ENCODE assay signal across 9 cellular contexts in the genomic region with DNA sequence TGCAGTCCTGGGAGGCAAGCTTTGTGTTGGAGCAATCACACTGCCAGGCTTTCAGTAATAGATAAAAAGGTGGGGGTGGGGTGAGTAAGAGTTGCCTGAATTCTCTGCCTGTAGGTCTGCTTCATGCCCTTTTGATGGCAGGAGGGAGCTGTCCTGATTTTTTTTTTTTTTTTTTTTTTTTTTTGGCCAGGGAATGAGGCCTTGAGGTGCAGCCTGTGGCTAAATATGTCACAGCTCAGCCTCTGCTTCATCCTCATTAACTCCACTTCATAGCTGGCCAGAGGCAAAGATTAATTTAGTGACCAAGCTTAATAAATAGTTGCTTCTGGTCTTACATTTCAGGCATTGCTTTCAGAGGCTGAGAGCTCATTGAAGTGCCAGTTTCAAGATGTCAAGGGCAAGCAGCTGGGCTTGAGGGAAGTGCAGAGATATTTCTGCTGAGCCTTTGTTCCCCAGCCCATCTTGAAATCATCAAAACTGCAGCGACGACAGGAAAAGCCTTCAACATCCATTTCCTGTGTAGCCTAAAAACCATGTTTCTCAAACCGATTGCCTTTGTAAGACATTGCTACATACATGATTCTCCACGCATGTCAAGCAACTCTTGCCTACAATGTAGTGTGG.
DNase-seq lines count a peak whose midpoint lies in the region; ATAC-seq and TF ChIP-seq lines count a peak whose summit lies in the region.
"Had no signal": no experiment of that assay in that cellular context is flagged by ENCODE, and none has a peak within 500 bp of the region (broad histone marks: within the 10 kb centered on the region; RNA-seq: fewer than 3 reads in every experiment).

No MANE protein-coding gene starts in this region.

- TF ChIP-seq CTCF in H9 (conservative IDR thresholded peaks at IDR 0.05) (peak; percentile 43; the same call in 2 of the 3 replicates), fibroblast of villous mesenchyme (IDR thresholded peaks at IDR 0.05; ENCODE audit: insufficient read depth, low read depth, low read length) (no peak), ascending aorta (IDR thresholded peaks at IDR 0.05) (no peak)

- H3K23me2 ChIP-seq in H9 (ENCODE audit: insufficient read length, low read depth, low read length, poor library complexity, severe bottlenecking): no peaks in the 10 kb centered on the region

- H2BK15ac ChIP-seq in H9 (ENCODE audit: low read depth, low read length): no peak overlapping the region

- H3K79me2 ChIP-seq in H9 (ENCODE audit: insufficient read depth, low read length): no peaks in the 10 kb centered on the region

- H3K56ac ChIP-seq in H9 (ENCODE audit: insufficient read length, low read depth, low read length): no peak overlapping the region

- H3T11ph ChIP-seq in H9 (ENCODE audit: low read length): no peak overlapping the region

- H4K8ac ChIP-seq in H9 (replicated peaks; ENCODE audit: insufficient read length, low read depth, low read length): no peak overlapping the region

- H3K9ac ChIP-seq in H9 (ENCODE audit: extremely low read depth, insufficient read length, low read length): no peak overlapping the region

- no peak overlapping the region for H3K14ac ChIP-seq in H9 (ENCODE audit: insufficient read depth, low read length)

- no peak overlapping the region for H2BK12ac ChIP-seq in H9 (ENCODE audit: insufficient read length, low read depth, low read length)

- no peak for ATAC-seq in HG03378 (IDR thresholded peaks at IDR 0.05; ENCODE audit: unreplicated experiment)
- ATAC-seq: body of pancreas had no signal

- no peak overlapping the region for H3K4ac ChIP-seq in H9 (ENCODE audit: low read depth, low read length)

- no CpG with 5 or more reads among the region's 4 CpGs for WGBS in H9 (ENCODE audit: extremely low coverage, insufficient read length, low lambda C conversion rate)

- no peaks in the 10 kb centered on the region for H3K36me3 ChIP-seq in ascending aorta

- peaks cover 41 to 45% of the 10 kb centered on the region in 2 experiments for H3K4me1 Mint-ChIP-seq in H9

- H4K5ac ChIP-seq in H9 (ENCODE audit: insufficient read length, low read depth, low read length): no peak overlapping the region

- no peak overlapping the region for H2BK20ac ChIP-seq in H9 (ENCODE audit: low read depth, low read length, poor library complexity, severe bottlenecking)

- peak overlapping the region; percentile 61 for H2AFZ ChIP-seq in H9 (ENCODE audit: low read length)

- H3K9me3 ChIP-seq in H9 (ENCODE audit: control insufficient read depth, low read depth, low read length): no peaks in the 10 kb centered on the region
- no peaks in the 10 kb centered on the region for H3K9me3 ChIP-seq in ascending aorta
- H3K9me3 ChIP-seq: body of pancreas had no signal

- H3K79me1 ChIP-seq in H9 (ENCODE audit: insufficient read depth, low read depth, low read length, poor library complexity, severe bottlenecking): no peaks in the 10 kb centered on the region

- H3K27ac Mint-ChIP-seq in H9: peak overlapping the region in 1 of 3 experiments; percentile 35; a peak in 1 of 7 replicates

- no peak overlapping the region for H4K91ac ChIP-seq in H9 (ENCODE audit: insufficient read length, low read depth, low read length)

- no peaks in the 10 kb centered on the region for H4K20me1 ChIP-seq in H9 (ENCODE audit: control insufficient read depth, insufficient read depth, insufficient read length)

- H3K27me3 ChIP-seq in H9 (ENCODE audit: insufficient read depth, low read length) (no peaks in the 10 kb centered on the region), ascending aorta (no peaks in the 10 kb centered on the region)
- H3K27me3 ChIP-seq: body of pancreas had no signal

- no peaks in the 10 kb centered on the region for H3K27me3 Mint-ChIP-seq in H9 (ENCODE audit: low read depth)

- H3K4me2 ChIP-seq in H9 (ENCODE audit: insufficient read depth, insufficient read length, low read length): no peak overlapping the region

- no peak overlapping the region for H2AK5ac ChIP-seq in H9 (ENCODE audit: insufficient read length, low read length)

- H3K4me3 Mint-ChIP-seq in H9: no peak overlapping the region

- no peaks in the 10 kb centered on the region for H3K36me3 Mint-ChIP-seq in H9 (ENCODE audit: insufficient read depth in 1 of 3, low read depth in 3 of 3)

- H3K4me3 ChIP-seq in fibroblast of villous mesenchyme (ENCODE audit: low read depth, low read length) (no peak overlapping the region), ascending aorta (no peak overlapping the region)
- H3K4me3 ChIP-seq: body of pancreas had no signal

- H3K4me1 ChIP-seq in H9 (ENCODE audit: insufficient read depth, low read length): no peaks in the 10 kb centered on the region; the same call in 1 of the 2 replicates
- no peaks in the 10 kb centered on the region for H3K4me1 ChIP-seq in ascending aorta
- H3K4me1 ChIP-seq: body of pancreas had no signal

- H3K18ac ChIP-seq in H9 (ENCODE audit: insufficient read length, low read depth, low read length): no peak overlapping the region

- no peaks in the 10 kb centered on the region for H3K9me3 Mint-ChIP-seq in H9

- no peak overlapping the region for H2BK5ac ChIP-seq in H9 (ENCODE audit: insufficient read length, low read length)

- DNase-seq in H9 (peak; percentile 45), SKM-1 (lab: John Stamatoyannopoulos, UW; ENCODE audit: unreplicated experiment) (peak; percentile 68), fibroblast of villous mesenchyme (ENCODE audit: low read depth) (peak; percentile 22), renal cortical epithelial cell (ENCODE audit: low read depth) (peak; percentile 14), ascending aorta (ENCODE audit: low spot score in 2 of 2) (no peak), NCI-H2171 (lab: John Stamatoyannopoulos, UW) (no peak)
- DNase-seq in stimulated activated CD4-positive, alpha-beta T cell treated with anti-CD3 and anti-CD28 coated beads, Interleukin-4, amount 100 ng/mL, for 24 hours: no peak

- H2BK120ac ChIP-seq in H9 (ENCODE audit: low read depth, low read length, poor library complexity, severe bottlenecking): no peak overlapping the region

- intact Hi-C loops in ascending aorta (cut with DNase I): no loop called here

- H3K23ac ChIP-seq in H9 (ENCODE audit: insufficient read length, low read depth, low read length): no peak overlapping the region

- H3K27ac ChIP-seq in H9 (ENCODE audit: insufficient read length, low read depth, low read length) (no peak overlapping the region), ascending aorta (no peak overlapping the region)
- H3K27ac ChIP-seq: body of pancreas had no signal

Comparison
In these comparisons a context has a peak if more than half of its experiments do, and no peak if none do; other contexts are left out.
1. DNase-seq: peak in H9 (single experiment), SKM-1 (single experiment), fibroblast of villous mesenchyme (single experiment) and renal cortical epithelial cell (single experiment); none in ascending aorta (0 of 2), stimulated activated CD4-positive, alpha-beta T cell treated with anti-CD3 and anti-CD28 coated beads, Interleukin-4, amount 100 ng/mL, for 24 hours (single experiment) and NCI-H2171 (single experiment).